Comparison of ENCODE assay signal across 32 cellular contexts in the genomic region with DNA sequence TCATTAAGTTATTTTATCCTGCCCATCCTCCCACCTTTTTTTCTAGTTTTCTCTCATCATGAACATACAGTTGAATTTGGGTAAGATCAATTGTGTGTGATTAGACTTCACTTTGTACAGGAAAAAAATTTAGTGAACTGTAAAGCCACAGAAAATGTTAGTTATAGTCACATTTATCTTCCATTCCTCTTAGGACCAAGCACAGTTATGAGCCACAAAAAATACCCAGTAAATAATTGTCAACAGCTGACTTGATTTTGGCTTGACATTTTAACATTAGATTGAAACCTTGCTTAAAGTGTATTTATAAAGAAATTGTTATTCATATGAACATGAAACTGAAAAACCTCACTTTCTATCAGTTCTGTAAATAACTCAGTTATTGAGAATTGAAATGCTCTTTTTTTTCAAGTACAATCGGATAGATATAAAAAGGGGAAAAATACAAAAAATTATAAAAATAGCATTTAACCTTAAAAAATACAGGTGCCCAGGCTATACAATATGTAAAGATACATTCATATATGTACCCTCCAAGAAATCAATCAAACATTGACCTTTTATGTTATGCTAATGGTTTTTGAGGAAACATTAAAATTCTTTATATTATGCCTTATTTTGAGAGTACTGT.
"Had no signal": no experiment of that assay in that cellular context is flagged by ENCODE, and none has a peak within 500 bp of the region (broad histone marks: within the 10 kb centered on the region; RNA-seq: fewer than 3 reads in every experiment).

No MANE protein-coding gene starts in this region.

- FAIRE-seq: endometrium, endothelial cell of umbilical vein had no signal

- H3K4me3 Mint-ChIP-seq: activated CD4-positive, alpha-beta memory T cell treated with anti-CD3 and anti-CD28 coated beads for 36 hours; activated CD4-positive, alpha-beta T cell treated with anti-CD3 and anti-CD28 coated beads for 36 hours; activated CD4-positive, alpha-beta T cell treated with anti-CD3 and anti-CD28 coated beads, Interleukin-2, amount 10 ng/mL, durations not matched to agents 24 days and 14 days; activated naive CD4-positive, alpha-beta T cell treated with anti-CD3 and anti-CD28 coated beads for 36 hours; activated naive CD4-positive, alpha-beta T cell treated with anti-CD3 and anti-CD28 coated beads, Interleukin-2, amount 50 U/mL, for 24 hours; activated naive CD8-positive, alpha-beta T cell treated with anti-CD3 and anti-CD28 coated beads for 36 hours; activated naive CD8-positive, alpha-beta T cell treated with anti-CD3 and anti-CD28 coated beads, Interleukin-2, amount 50 U/mL, for 24 hours; activated T-helper 1 cell treated with anti-CD3 and anti-CD28 coated beads, Interleukin-12 subunit alpha, Interleukin-12 subunit beta, Interleukin-2, Interleukin-4 antibody, amounts not matched to agents 30 ng/mL and 10 ng/mL and 1 ng/mL, durations not matched to agents 14 hours and 24 hours and 36 hours; T-helper 17 cell; T-helper 2 cell treated with Interferon-gamma antibody and Interleukin-4, amounts not matched to agents 5 μg/mL and 100 μg/mL, for 36 hours had no signal

- H3K9me3 ChIP-seq: adrenal gland, body of pancreas, colonic mucosa, esophagus squamous epithelium, gastroesophageal sphincter, heart right ventricle had no signal

- H3K4me1 Mint-ChIP-seq: activated CD4-positive, alpha-beta T cell treated with anti-CD3 and anti-CD28 coated beads, Interleukin-2, amount 10 ng/mL, durations not matched to agents 24 days and 14 days; activated naive CD4-positive, alpha-beta T cell treated with anti-CD3 and anti-CD28 coated beads, Interleukin-2, amount 50 U/mL, for 24 hours; activated naive CD8-positive, alpha-beta T cell treated with anti-CD3 and anti-CD28 coated beads for 36 hours; activated naive CD8-positive, alpha-beta T cell treated with anti-CD3 and anti-CD28 coated beads, Interleukin-2, amount 50 U/mL, for 24 hours; T-helper 17 cell had no signal

- H3K36me3 Mint-ChIP-seq: activated CD4-positive, alpha-beta memory T cell treated with anti-CD3 and anti-CD28 coated beads for 36 hours; activated naive CD8-positive, alpha-beta T cell treated with anti-CD3 and anti-CD28 coated beads for 36 hours had no signal

- H3K27ac ChIP-seq: adrenal gland, body of pancreas, colonic mucosa, epithelial cell of prostate, esophagus squamous epithelium, gastroesophageal sphincter, heart right ventricle had no signal

- H3K27me3 Mint-ChIP-seq: activated CD4-positive, alpha-beta memory T cell treated with anti-CD3 and anti-CD28 coated beads for 36 hours; activated CD4-positive, alpha-beta T cell treated with anti-CD3 and anti-CD28 coated beads for 36 hours; activated naive CD4-positive, alpha-beta T cell treated with anti-CD3 and anti-CD28 coated beads, Interleukin-2, amount 50 U/mL, for 24 hours; activated naive CD8-positive, alpha-beta T cell treated with anti-CD3 and anti-CD28 coated beads for 36 hours; activated naive CD8-positive, alpha-beta T cell treated with anti-CD3 and anti-CD28 coated beads, Interleukin-2, amount 50 U/mL, for 24 hours; T-helper 17 cell had no signal

- H3K27ac Mint-ChIP-seq: activated CD4-positive, alpha-beta memory T cell treated with anti-CD3 and anti-CD28 coated beads for 36 hours; activated CD4-positive, alpha-beta T cell treated with anti-CD3 and anti-CD28 coated beads for 36 hours; activated CD4-positive, alpha-beta T cell treated with anti-CD3 and anti-CD28 coated beads, Interleukin-2, amount 10 ng/mL, durations not matched to agents 24 days and 14 days; activated naive CD4-positive, alpha-beta T cell treated with anti-CD3 and anti-CD28 coated beads for 36 hours; activated naive CD4-positive, alpha-beta T cell treated with anti-CD3 and anti-CD28 coated beads, Interleukin-2, amount 50 U/mL, for 24 hours; activated naive CD8-positive, alpha-beta T cell treated with anti-CD3 and anti-CD28 coated beads for 36 hours; activated naive CD8-positive, alpha-beta T cell treated with anti-CD3 and anti-CD28 coated beads, Interleukin-2, amount 50 U/mL, for 24 hours; activated T-helper 1 cell treated with anti-CD3 and anti-CD28 coated beads, Interleukin-12 subunit alpha, Interleukin-12 subunit beta, Interleukin-2, Interleukin-4 antibody, amounts not matched to agents 30 ng/mL and 10 ng/mL and 1 ng/mL, durations not matched to agents 14 hours and 24 hours and 36 hours; activated T-helper 2 cell treated with anti-CD3 and anti-CD28 coated beads, Interferon-gamma antibody, Interleukin-2, Interleukin-4, amounts not matched to agents 10 μg/mL and 5 μg/mL and 100 μg/mL, durations not matched to agents 14 hours and 24 hours and 36 hours; T-helper 17 cell; T-helper 2 cell treated with Interferon-gamma antibody and Interleukin-4, amounts not matched to agents 5 μg/mL and 100 μg/mL, for 36 hours had no signal

- H3K27me3 ChIP-seq: adrenal gland, body of pancreas, colonic mucosa, esophagus squamous epithelium, gastroesophageal sphincter, heart right ventricle had no signal

- ATAC-seq: activated CD4-positive, alpha-beta T cell treated with anti-CD3 and anti-CD28 coated beads for 36 hours; activated naive CD8-positive, alpha-beta T cell treated with anti-CD3 and anti-CD28 coated beads, Interleukin-2, amount 50 U/mL, for 24 hours; body of pancreas; gastroesophageal sphincter; heart right ventricle; T-helper 17 cell had no signal

- H3K9me3 Mint-ChIP-seq: activated CD4-positive, alpha-beta memory T cell treated with anti-CD3 and anti-CD28 coated beads for 36 hours; activated CD4-positive, alpha-beta T cell treated with anti-CD3 and anti-CD28 coated beads, Interleukin-2, amount 10 ng/mL, durations not matched to agents 24 days and 14 days; activated naive CD4-positive, alpha-beta T cell treated with anti-CD3 and anti-CD28 coated beads for 36 hours; activated naive CD4-positive, alpha-beta T cell treated with anti-CD3 and anti-CD28 coated beads, Interleukin-2, amount 50 U/mL, for 24 hours; activated naive CD8-positive, alpha-beta T cell treated with anti-CD3 and anti-CD28 coated beads for 36 hours; activated naive CD8-positive, alpha-beta T cell treated with anti-CD3 and anti-CD28 coated beads, Interleukin-2, amount 50 U/mL, for 24 hours; activated T-helper 1 cell treated with anti-CD3 and anti-CD28 coated beads, Interleukin-12 subunit alpha, Interleukin-12 subunit beta, Interleukin-2, Interleukin-4 antibody, amounts not matched to agents 30 ng/mL and 10 ng/mL and 1 ng/mL, durations not matched to agents 14 hours and 24 hours and 36 hours had no signal

- DNase-seq: activated CD4-positive, alpha-beta memory T cell treated with anti-CD3 and anti-CD28 coated beads for 36 hours; activated CD4-positive, alpha-beta T cell treated with anti-CD3 and anti-CD28 coated beads for 36 hours; activated CD4-positive, alpha-beta T cell treated with anti-CD3 and anti-CD28 coated beads, Interleukin-2, amount 10 ng/mL, durations not matched to agents 24 days and 14 days; activated CD4-positive, CD25-positive, alpha-beta regulatory T cell; activated CD4-positive, CD25-positive, alpha-beta regulatory T cell treated with anti-CD3 and anti-CD28 coated beads, Interleukin-2, amount 50 U/mL, for 72 hours; activated effector memory CD4-positive, alpha-beta T cell treated with anti-CD3 and anti-CD28 coated beads, Interleukin-2, amount 50 U/mL, for 16 hours; activated naive CD4-positive, alpha-beta T cell treated with anti-CD3 and anti-CD28 coated beads for 36 hours; activated naive CD8-positive, alpha-beta T cell treated with anti-CD3 and anti-CD28 coated beads for 36 hours; activated naive CD8-positive, alpha-beta T cell treated with anti-CD3 and anti-CD28 coated beads, Interleukin-2, amount 50 U/mL, for 24 hours; activated T-cell treated with anti-CD3 and anti-CD28 coated beads, Interleukin-2, amount 50 U/mL, for 1 hour; activated T-cell treated with anti-CD3 and anti-CD28 coated beads, Interleukin-2, amount 50 U/mL, for 48 hours; adrenal gland; amygdala; aorta; body of pancreas; caudate nucleus; colonic mucosa; effector CD8-positive, alpha-beta T cell; esophagus squamous epithelium; foreskin melanocyte; heart right ventricle; T-helper 1 cell; T-helper 17 cell; T1000 had no signal

- H3K4me1 ChIP-seq: adrenal gland, body of pancreas, colonic mucosa, esophagus squamous epithelium, gastroesophageal sphincter, heart right ventricle had no signal

- H3K36me3 ChIP-seq: adrenal gland, colonic mucosa, esophagus squamous epithelium, gastroesophageal sphincter, heart right ventricle had no signal

- H3K4me3 ChIP-seq: adrenal gland, body of pancreas, colonic mucosa, esophagus squamous epithelium, gastroesophageal sphincter, heart right ventricle had no signal
